Comparison of ENCODE assay signal across 1 cellular context in the genomic region with DNA sequence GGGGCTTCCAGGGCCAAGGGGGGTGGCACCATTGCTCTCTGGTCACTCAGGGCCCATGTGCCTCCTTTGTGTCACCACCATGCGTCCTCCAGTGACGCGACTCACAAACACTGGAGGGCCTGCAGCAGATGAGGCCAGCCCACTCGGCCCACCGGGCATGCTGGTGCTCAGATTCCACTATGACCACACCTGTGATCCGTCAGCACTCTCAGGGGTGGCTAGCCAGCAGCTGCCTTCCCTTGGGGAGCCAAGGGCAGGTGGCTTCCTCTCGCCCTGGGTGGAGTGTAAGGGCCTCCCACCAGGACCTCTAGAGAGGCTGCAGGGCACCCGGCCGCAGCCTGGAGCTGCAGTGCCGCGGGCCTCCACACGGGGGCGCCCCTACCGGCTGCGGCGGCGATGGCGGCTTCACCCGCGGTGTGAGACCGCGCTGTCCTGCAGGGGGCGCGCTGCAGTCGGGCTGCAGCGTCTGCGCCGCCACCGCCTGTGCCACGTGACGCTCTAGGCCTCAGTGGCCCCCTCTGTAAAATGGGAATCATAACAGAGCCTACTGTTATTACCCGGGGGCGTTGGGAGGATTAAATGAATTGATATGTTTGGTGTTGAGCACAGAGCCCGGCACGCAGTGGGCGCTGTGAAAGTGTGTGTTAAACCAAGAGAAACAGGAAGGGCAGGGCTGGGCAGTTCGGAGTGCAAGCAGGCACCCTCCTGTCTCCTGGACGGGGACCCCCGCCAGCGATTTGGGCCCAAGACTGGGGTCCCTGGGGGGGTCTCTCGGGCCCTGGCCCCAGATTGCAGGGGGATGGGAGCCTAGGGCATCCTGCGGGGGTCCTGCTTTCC.
TF ChIP-seq lines count a peak whose summit lies in the region.

No MANE protein-coding gene starts in this region.

TF ChIP-seq in K562, 482 proteins besides CTCF, POLR2A, EP300 and RAD21 (continued from another document and continues in another):
- TF ChIP-seq, protein P1, sequence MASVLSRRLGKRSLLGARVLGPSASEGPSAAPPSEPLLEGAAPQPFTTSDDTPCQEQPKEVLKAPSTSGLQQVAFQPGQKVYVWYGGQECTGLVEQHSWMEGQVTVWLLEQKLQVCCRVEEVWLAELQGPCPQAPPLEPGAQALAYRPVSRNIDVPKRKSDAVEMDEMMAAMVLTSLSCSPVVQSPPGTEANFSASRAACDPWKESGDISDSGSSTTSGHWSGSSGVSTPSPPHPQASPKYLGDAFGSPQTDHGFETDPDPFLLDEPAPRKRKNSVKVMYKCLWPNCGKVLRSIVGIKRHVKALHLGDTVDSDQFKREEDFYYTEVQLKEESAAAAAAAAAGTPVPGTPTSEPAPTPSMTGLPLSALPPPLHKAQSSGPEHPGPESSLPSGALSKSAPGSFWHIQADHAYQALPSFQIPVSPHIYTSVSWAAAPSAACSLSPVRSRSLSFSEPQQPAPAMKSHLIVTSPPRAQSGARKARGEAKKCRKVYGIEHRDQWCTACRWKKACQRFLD (CRISPR knock-in tag; IDR thresholded peaks at IDR 0.05): no peak; the same call in 1 of the 2 replicates
- no peak for TF ChIP-seq ZNF717 (CRISPR knock-in tag; IDR thresholded peaks at IDR 0.05)
- TF ChIP-seq SRF (CRISPR knock-in tag; IDR thresholded peaks at IDR 0.05): peak; percentile 29 to 54; a peak in 1 of 4 replicates
- TF ChIP-seq NR1H2 (CRISPR knock-in tag; IDR thresholded peaks at IDR 0.05): 0 out of 2 replicates have a peak, but pooled peaks have one; percentile 56
- no peak for TF ChIP-seq ZNF3 (CRISPR knock-in tag; IDR thresholded peaks at IDR 0.05)
- TF ChIP-seq SUPT5H (IDR thresholded peaks at IDR 0.05): no peak
- no peak for TF ChIP-seq ZC3H8 (IDR thresholded peaks at IDR 0.05)
- TF ChIP-seq CHCHD3 (CRISPR knock-in tag; IDR thresholded peaks at IDR 0.05): no peak
- TF ChIP-seq PML (IDR thresholded peaks at IDR 0.05; ENCODE audit: low read length): peak; percentile 48
- TF ChIP-seq, protein P2, sequence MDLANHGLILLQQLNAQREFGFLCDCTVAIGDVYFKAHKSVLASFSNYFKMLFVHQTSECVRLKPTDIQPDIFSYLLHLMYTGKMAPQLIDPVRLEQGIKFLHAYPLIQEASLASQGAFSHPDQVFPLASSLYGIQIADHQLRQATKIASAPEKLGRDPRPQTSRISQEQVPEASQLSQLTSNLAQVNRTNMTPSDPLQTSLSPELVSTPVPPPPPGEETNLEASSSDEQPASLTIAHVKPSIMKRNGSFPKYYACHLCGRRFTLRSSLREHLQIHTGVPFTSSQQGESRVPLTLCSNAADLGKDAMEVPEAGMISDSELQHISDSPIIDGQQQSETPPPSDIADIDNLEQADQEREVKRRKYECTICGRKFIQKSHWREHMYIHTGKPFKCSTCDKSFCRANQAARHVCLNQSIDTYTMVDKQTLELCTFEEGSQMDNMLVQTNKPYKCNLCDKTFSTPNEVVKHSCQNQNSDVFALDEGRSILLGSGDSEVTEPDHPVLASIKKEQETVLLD (IDR thresholded peaks at IDR 0.05): no peak
- no peak for TF ChIP-seq ZNF175 (CRISPR knock-in tag; IDR thresholded peaks at IDR 0.05; ENCODE audit: low read depth)
- TF ChIP-seq, protein P3, sequence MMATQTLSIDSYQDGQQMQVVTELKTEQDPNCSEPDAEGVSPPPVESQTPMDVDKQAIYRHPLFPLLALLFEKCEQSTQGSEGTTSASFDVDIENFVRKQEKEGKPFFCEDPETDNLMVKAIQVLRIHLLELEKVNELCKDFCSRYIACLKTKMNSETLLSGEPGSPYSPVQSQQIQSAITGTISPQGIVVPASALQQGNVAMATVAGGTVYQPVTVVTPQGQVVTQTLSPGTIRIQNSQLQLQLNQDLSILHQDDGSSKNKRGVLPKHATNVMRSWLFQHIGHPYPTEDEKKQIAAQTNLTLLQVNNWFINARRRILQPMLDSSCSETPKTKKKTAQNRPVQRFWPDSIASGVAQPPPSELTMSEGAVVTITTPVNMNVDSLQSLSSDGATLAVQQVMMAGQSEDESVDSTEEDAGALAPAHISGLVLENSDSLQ (IDR thresholded peaks at IDR 0.05): 0 out of 2 replicates have a peak, but pooled peaks have one; percentile 12
- peak; percentile 74; the same call in 1 of the 2 replicates for TF ChIP-seq KLF1 (tag; IDR thresholded peaks at IDR 0.05)
- TF ChIP-seq, protein P4, sequence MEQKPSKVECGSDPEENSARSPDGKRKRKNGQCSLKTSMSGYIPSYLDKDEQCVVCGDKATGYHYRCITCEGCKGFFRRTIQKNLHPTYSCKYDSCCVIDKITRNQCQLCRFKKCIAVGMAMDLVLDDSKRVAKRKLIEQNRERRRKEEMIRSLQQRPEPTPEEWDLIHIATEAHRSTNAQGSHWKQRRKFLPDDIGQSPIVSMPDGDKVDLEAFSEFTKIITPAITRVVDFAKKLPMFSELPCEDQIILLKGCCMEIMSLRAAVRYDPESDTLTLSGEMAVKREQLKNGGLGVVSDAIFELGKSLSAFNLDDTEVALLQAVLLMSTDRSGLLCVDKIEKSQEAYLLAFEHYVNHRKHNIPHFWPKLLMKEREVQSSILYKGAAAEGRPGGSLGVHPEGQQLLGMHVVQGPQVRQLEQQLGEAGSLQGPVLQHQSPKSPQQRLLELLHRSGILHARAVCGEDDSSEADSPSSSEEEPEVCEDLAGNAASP (IDR thresholded peaks at IDR 0.05): no peak
- TF ChIP-seq, protein P5, sequence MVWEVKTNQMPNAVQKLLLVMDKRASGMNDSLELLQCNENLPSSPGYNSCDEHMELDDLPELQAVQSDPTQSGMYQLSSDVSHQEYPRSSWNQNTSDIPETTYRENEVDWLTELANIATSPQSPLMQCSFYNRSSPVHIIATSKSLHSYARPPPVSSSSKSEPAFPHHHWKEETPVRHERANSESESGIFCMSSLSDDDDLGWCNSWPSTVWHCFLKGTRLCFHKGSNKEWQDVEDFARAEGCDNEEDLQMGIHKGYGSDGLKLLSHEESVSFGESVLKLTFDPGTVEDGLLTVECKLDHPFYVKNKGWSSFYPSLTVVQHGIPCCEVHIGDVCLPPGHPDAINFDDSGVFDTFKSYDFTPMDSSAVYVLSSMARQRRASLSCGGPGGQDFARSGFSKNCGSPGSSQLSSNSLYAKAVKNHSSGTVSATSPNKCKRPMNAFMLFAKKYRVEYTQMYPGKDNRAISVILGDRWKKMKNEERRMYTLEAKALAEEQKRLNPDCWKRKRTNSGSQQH (CRISPR knock-in tag; IDR thresholded peaks at IDR 0.05): no peak
- TF ChIP-seq, protein P6, sequence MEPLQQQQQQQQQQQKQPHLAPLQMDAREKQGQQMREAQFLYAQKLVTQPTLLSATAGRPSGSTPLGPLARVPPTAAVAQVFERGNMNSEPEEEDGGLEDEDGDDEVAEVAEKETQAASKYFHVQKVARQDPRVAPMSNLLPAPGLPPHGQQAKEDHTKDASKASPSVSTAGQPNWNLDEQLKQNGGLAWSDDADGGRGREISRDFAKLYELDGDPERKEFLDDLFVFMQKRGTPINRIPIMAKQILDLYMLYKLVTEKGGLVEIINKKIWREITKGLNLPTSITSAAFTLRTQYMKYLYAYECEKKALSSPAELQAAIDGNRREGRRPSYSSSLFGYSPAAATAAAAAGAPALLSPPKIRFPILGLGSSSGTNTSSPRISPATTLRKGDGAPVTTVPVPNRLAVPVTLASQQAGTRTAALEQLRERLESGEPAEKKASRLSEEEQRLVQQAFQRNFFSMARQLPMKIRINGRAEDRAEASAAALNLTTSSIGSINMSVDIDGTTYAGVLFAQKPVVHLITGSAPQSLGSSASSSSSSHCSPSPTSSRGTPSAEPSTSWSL (CRISPR knock-in tag; IDR thresholded peaks at IDR 0.05; ENCODE audit: borderline replicate concordance): peak; percentile 93
- TF ChIP-seq SMARCA4 (IDR thresholded peaks at IDR 0.05): no peak
- TF ChIP-seq, protein P7, sequence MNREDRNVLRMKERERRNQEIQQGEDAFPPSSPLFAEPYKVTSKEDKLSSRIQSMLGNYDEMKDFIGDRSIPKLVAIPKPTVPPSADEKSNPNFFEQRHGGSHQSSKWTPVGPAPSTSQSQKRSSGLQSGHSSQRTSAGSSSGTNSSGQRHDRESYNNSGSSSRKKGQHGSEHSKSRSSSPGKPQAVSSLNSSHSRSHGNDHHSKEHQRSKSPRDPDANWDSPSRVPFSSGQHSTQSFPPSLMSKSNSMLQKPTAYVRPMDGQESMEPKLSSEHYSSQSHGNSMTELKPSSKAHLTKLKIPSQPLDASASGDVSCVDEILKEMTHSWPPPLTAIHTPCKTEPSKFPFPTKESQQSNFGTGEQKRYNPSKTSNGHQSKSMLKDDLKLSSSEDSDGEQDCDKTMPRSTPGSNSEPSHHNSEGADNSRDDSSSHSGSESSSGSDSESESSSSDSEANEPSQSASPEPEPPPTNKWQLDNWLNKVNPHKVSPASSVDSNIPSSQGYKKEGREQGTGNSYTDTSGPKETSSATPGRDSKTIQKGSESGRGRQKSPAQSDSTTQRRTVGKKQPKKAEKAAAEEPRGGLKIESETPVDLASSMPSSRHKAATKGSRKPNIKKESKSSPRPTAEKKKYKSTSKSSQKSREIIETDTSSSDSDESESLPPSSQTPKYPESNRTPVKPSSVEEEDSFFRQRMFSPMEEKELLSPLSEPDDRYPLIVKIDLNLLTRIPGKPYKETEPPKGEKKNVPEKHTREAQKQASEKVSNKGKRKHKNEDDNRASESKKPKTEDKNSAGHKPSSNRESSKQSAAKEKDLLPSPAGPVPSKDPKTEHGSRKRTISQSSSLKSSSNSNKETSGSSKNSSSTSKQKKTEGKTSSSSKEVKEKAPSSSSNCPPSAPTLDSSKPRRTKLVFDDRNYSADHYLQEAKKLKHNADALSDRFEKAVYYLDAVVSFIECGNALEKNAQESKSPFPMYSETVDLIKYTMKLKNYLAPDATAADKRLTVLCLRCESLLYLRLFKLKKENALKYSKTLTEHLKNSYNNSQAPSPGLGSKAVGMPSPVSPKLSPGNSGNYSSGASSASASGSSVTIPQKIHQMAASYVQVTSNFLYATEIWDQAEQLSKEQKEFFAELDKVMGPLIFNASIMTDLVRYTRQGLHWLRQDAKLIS (CRISPR knock-in tag; IDR thresholded peaks at IDR 0.05): peak; percentile 94
- TF ChIP-seq RB1 (IDR thresholded peaks at IDR 0.05; ENCODE audit: low read depth): peak; percentile 100
- TF ChIP-seq GATAD2A (IDR thresholded peaks at IDR 0.05): peak; percentile 47; the same call in 1 of the 2 replicates
- TF ChIP-seq, protein P8, sequence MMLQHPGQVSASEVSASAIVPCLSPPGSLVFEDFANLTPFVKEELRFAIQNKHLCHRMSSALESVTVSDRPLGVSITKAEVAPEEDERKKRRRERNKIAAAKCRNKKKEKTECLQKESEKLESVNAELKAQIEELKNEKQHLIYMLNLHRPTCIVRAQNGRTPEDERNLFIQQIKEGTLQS (IDR thresholded peaks at IDR 0.05): no peak
- TF ChIP-seq, protein P8 (CRISPR knock-in tag; conservative IDR thresholded peaks at IDR 0.05): peak; percentile 90
- TF ChIP-seq, protein P9, sequence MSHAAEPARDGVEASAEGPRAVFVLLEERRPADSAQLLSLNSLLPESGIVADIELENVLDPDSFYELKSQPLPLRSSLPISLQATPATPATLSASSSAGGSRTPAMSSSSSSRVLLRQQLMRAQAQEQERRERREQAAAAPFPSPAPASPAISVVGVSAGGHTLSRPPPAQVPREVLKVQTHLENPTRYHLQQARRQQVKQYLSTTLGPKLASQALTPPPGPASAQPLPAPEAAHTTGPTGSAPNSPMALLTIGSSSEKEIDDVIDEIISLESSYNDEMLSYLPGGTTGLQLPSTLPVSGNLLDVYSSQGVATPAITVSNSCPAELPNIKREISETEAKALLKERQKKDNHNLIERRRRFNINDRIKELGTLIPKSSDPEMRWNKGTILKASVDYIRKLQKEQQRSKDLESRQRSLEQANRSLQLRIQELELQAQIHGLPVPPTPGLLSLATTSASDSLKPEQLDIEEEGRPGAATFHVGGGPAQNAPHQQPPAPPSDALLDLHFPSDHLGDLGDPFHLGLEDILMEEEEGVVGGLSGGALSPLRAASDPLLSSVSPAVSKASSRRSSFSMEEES (CRISPR knock-in tag; IDR thresholded peaks at IDR 0.05): peak; percentile 89
- TF ChIP-seq, protein P10, sequence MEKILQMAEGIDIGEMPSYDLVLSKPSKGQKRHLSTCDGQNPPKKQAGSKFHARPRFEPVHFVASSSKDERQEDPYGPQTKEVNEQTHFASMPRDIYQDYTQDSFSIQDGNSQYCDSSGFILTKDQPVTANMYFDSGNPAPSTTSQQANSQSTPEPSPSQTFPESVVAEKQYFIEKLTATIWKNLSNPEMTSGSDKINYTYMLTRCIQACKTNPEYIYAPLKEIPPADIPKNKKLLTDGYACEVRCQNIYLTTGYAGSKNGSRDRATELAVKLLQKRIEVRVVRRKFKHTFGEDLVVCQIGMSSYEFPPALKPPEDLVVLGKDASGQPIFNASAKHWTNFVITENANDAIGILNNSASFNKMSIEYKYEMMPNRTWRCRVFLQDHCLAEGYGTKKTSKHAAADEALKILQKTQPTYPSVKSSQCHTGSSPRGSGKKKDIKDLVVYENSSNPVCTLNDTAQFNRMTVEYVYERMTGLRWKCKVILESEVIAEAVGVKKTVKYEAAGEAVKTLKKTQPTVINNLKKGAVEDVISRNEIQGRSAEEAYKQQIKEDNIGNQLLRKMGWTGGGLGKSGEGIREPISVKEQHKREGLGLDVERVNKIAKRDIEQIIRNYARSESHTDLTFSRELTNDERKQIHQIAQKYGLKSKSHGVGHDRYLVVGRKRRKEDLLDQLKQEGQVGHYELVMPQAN (IDR thresholded peaks at IDR 0.05; ENCODE audit: borderline replicate concordance): 0 out of 2 replicates have a peak, but pooled peaks have one; percentile 23
- peak; percentile 77; the same call in 1 of the 2 replicates for TF ChIP-seq ZNF282 (CRISPR knock-in tag; IDR thresholded peaks at IDR 0.05)
- no peak for TF ChIP-seq TFAM (CRISPR knock-in tag; conservative IDR thresholded peaks at IDR 0.05)
- peak; percentile 77 for TF ChIP-seq NBN (IDR thresholded peaks at IDR 0.05; ENCODE audit: low read depth)
- TF ChIP-seq, protein P11, sequence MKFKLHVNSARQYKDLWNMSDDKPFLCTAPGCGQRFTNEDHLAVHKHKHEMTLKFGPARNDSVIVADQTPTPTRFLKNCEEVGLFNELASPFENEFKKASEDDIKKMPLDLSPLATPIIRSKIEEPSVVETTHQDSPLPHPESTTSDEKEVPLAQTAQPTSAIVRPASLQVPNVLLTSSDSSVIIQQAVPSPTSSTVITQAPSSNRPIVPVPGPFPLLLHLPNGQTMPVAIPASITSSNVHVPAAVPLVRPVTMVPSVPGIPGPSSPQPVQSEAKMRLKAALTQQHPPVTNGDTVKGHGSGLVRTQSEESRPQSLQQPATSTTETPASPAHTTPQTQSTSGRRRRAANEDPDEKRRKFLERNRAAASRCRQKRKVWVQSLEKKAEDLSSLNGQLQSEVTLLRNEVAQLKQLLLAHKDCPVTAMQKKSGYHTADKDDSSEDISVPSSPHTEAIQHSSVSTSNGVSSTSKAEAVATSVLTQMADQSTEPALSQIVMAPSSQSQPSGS (CRISPR knock-in tag; IDR thresholded peaks at IDR 0.05): no peak
- peak; percentile 95 for TF ChIP-seq RAD51 (IDR thresholded peaks at IDR 0.05; ENCODE audit: borderline replicate concordance, low read depth)
- no peak for TF ChIP-seq LARP7 (IDR thresholded peaks at IDR 0.05)
- TF ChIP-seq FIP1L1 (IDR thresholded peaks at IDR 0.05; ENCODE audit: low read depth, low read length, poor library complexity, severe bottlenecking): peak; percentile 98
- TF ChIP-seq, protein P12, sequence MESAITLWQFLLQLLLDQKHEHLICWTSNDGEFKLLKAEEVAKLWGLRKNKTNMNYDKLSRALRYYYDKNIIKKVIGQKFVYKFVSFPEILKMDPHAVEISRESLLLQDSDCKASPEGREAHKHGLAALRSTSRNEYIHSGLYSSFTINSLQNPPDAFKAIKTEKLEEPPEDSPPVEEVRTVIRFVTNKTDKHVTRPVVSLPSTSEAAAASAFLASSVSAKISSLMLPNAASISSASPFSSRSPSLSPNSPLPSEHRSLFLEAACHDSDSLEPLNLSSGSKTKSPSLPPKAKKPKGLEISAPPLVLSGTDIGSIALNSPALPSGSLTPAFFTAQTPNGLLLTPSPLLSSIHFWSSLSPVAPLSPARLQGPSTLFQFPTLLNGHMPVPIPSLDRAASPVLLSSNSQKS (CRISPR knock-in tag; IDR thresholded peaks at IDR 0.05): no peak
- peak; percentile 52 for TF ChIP-seq TBP (optimal IDR thresholded peaks at IDR 0.05; ENCODE audit: low read depth, low read length)
- TF ChIP-seq HDAC1 (IDR thresholded peaks at IDR 0.05): peak; percentile 78 to 91
